Comparison of ENCODE assay signal across 33 cellular contexts in the genomic region with DNA sequence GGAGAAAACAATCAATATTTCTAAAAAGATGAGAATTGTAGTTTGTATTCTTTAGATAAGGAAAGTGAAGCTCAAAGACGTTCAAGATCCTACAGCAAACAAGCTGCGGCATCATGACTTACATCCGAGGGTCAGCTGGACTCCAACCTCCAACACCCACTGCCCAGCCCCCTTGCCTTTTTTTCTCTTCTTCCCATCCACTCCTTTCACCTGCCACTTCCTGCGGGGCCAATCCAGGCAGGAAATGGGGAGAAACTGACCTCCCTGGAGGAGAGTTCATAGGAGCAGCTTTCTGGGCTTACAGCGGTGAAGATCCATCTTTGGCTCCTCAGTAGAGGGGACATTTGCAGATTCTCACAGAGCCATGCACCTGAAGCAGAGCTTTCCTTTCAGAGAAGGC.
"Had no signal": no experiment of that assay in that cellular context is flagged by ENCODE, and none has a peak within 500 bp of the region (broad histone marks: within the 10 kb centered on the region; RNA-seq: fewer than 3 reads in every experiment).

No MANE protein-coding gene starts in this region.

- H3K4me1 Mint-ChIP-seq: activated CD4-positive, alpha-beta T cell treated with anti-CD3 and anti-CD28 coated beads for 36 hours; activated CD4-positive, alpha-beta T cell treated with anti-CD3 and anti-CD28 coated beads, Interleukin-2, amount 10 ng/mL, durations not matched to agents 24 days and 14 days; activated CD8-positive, alpha-beta memory T cell treated with anti-CD3 and anti-CD28 coated beads, Interleukin-2, amount 10 ng/mL, durations not matched to agents 7 days and 5 days; activated naive CD4-positive, alpha-beta T cell treated with anti-CD3 and anti-CD28 coated beads, Interleukin-2, amount 50 U/mL, for 24 hours; activated naive CD8-positive, alpha-beta T cell treated with anti-CD3 and anti-CD28 coated beads for 36 hours; activated naive CD8-positive, alpha-beta T cell treated with anti-CD3 and anti-CD28 coated beads, Interleukin-2, amount 50 U/mL, for 24 hours had no signal

- H3K36me3 Mint-ChIP-seq: activated CD4-positive, alpha-beta memory T cell treated with anti-CD3 and anti-CD28 coated beads for 36 hours; activated CD8-positive, alpha-beta memory T cell treated with anti-CD3 and anti-CD28 coated beads, Interleukin-2, amount 10 ng/mL, durations not matched to agents 7 days and 5 days; activated naive CD4-positive, alpha-beta T cell treated with anti-CD3 and anti-CD28 coated beads, Interleukin-2, amount 50 U/mL, for 24 hours; activated naive CD8-positive, alpha-beta T cell treated with anti-CD3 and anti-CD28 coated beads for 36 hours had no signal

- H3K27ac ChIP-seq: adrenal gland, body of pancreas, cardiac muscle cell, colonic mucosa, dorsolateral prefrontal cortex, esophagus squamous epithelium, gastroesophageal sphincter had no signal

- H3K9me3 ChIP-seq: adrenal gland, body of pancreas, colonic mucosa, esophagus squamous epithelium, gastroesophageal sphincter had no signal

- ATAC-seq: activated CD4-positive, alpha-beta T cell treated with anti-CD3 and anti-CD28 coated beads for 36 hours; activated CD8-positive, alpha-beta memory T cell treated with anti-CD3 and anti-CD28 coated beads, Interleukin-2, amount 10 ng/mL, durations not matched to agents 7 days and 5 days; activated CD8-positive, alpha-beta T cell treated with anti-CD3 and anti-CD28 coated beads, Interleukin-2, amount 10 ng/mL, durations not matched to agents 7 days and 5 days; activated naive CD8-positive, alpha-beta T cell treated with anti-CD3 and anti-CD28 coated beads, Interleukin-2, amount 50 U/mL, for 24 hours; body of pancreas; gastroesophageal sphincter had no signal

- H3K36me3 ChIP-seq: adrenal gland, cardiac muscle cell, colonic mucosa, esophagus squamous epithelium, gastroesophageal sphincter had no signal

- H3K4me1 ChIP-seq: adrenal gland, body of pancreas, colonic mucosa, esophagus squamous epithelium, gastroesophageal sphincter had no signal

- H3K4me3 Mint-ChIP-seq: activated CD4-positive, alpha-beta memory T cell treated with anti-CD3 and anti-CD28 coated beads for 36 hours; activated CD4-positive, alpha-beta T cell treated with anti-CD3 and anti-CD28 coated beads for 36 hours; activated CD4-positive, alpha-beta T cell treated with anti-CD3 and anti-CD28 coated beads, Interleukin-2, amount 10 ng/mL, durations not matched to agents 24 days and 14 days; activated CD8-positive, alpha-beta memory T cell treated with anti-CD3 and anti-CD28 coated beads, Interleukin-2, amount 10 ng/mL, durations not matched to agents 7 days and 5 days; activated CD8-positive, alpha-beta T cell treated with anti-CD3 and anti-CD28 coated beads, Interleukin-2, amount 10 ng/mL, durations not matched to agents 7 days and 5 days; activated naive CD4-positive, alpha-beta T cell treated with anti-CD3 and anti-CD28 coated beads for 36 hours; activated naive CD4-positive, alpha-beta T cell treated with anti-CD3 and anti-CD28 coated beads, Interleukin-2, amount 50 U/mL, for 24 hours; activated naive CD8-positive, alpha-beta T cell treated with anti-CD3 and anti-CD28 coated beads for 36 hours; activated naive CD8-positive, alpha-beta T cell treated with anti-CD3 and anti-CD28 coated beads, Interleukin-2, amount 50 U/mL, for 24 hours; activated T-helper 1 cell treated with anti-CD3 and anti-CD28 coated beads, Interleukin-12 subunit alpha, Interleukin-12 subunit beta, Interleukin-2, Interleukin-4 antibody, amounts not matched to agents 30 ng/mL and 10 ng/mL and 1 ng/mL, durations not matched to agents 14 hours and 24 hours and 36 hours; dendritic cell treated with granulocyte-macrophage colony-stimulating factor and Interleukin-4, amounts not matched to agents 40 ng/mL and 50 ng/mL, for 4 days had no signal

- H3K4me3 ChIP-seq: adrenal gland, body of pancreas, cardiac muscle cell, colonic mucosa, dorsolateral prefrontal cortex, esophagus squamous epithelium, gastroesophageal sphincter had no signal

- H3K9me3 Mint-ChIP-seq: activated CD4-positive, alpha-beta memory T cell treated with anti-CD3 and anti-CD28 coated beads for 36 hours; activated CD4-positive, alpha-beta T cell treated with anti-CD3 and anti-CD28 coated beads, Interleukin-2, amount 10 ng/mL, durations not matched to agents 24 days and 14 days; activated naive CD4-positive, alpha-beta T cell treated with anti-CD3 and anti-CD28 coated beads for 36 hours; activated naive CD4-positive, alpha-beta T cell treated with anti-CD3 and anti-CD28 coated beads, Interleukin-2, amount 50 U/mL, for 24 hours; activated naive CD8-positive, alpha-beta T cell treated with anti-CD3 and anti-CD28 coated beads for 36 hours; activated naive CD8-positive, alpha-beta T cell treated with anti-CD3 and anti-CD28 coated beads, Interleukin-2, amount 50 U/mL, for 24 hours; activated T-helper 1 cell treated with anti-CD3 and anti-CD28 coated beads, Interleukin-12 subunit alpha, Interleukin-12 subunit beta, Interleukin-2, Interleukin-4 antibody, amounts not matched to agents 30 ng/mL and 10 ng/mL and 1 ng/mL, durations not matched to agents 14 hours and 24 hours and 36 hours; activated T-helper 2 cell treated with anti-CD3 and anti-CD28 coated beads, Interferon-gamma antibody, Interleukin-2, Interleukin-4, amounts not matched to agents 10 μg/mL and 5 μg/mL and 100 μg/mL, durations not matched to agents 14 hours and 24 hours and 36 hours; dendritic cell treated with granulocyte-macrophage colony-stimulating factor and Interleukin-4, amounts not matched to agents 40 ng/mL and 50 ng/mL, for 4 days had no signal

- H3K27me3 Mint-ChIP-seq: activated CD4-positive, alpha-beta T cell treated with anti-CD3 and anti-CD28 coated beads, Interleukin-2, amount 10 ng/mL, durations not matched to agents 24 days and 14 days; activated CD8-positive, alpha-beta memory T cell treated with anti-CD3 and anti-CD28 coated beads, Interleukin-2, amount 10 ng/mL, durations not matched to agents 7 days and 5 days had no signal

- H3K27me3 ChIP-seq: adrenal gland, body of pancreas, colonic mucosa had no signal

- DNase-seq: activated CD4-positive, alpha-beta memory T cell treated with anti-CD3 and anti-CD28 coated beads for 36 hours; activated CD4-positive, alpha-beta T cell treated with anti-CD3 and anti-CD28 coated beads for 36 hours; activated CD4-positive, alpha-beta T cell treated with anti-CD3 and anti-CD28 coated beads, Interleukin-2, amount 10 ng/mL, durations not matched to agents 24 days and 14 days; activated CD4-positive, CD25-positive, alpha-beta regulatory T cell; activated CD4-positive, CD25-positive, alpha-beta regulatory T cell treated with anti-CD3 and anti-CD28 coated beads, Interleukin-2, amount 50 U/mL, for 72 hours; activated CD8-positive, alpha-beta memory T cell treated with anti-CD3 and anti-CD28 coated beads, Interleukin-2, amount 50 U/mL, for 4 hours; activated effector memory CD4-positive, alpha-beta T cell treated with anti-CD3 and anti-CD28 coated beads, Interleukin-2, amount 50 U/mL, for 16 hours; activated naive CD4-positive, alpha-beta T cell treated with anti-CD3 and anti-CD28 coated beads for 36 hours; activated naive CD8-positive, alpha-beta T cell treated with anti-CD3 and anti-CD28 coated beads for 36 hours; activated naive CD8-positive, alpha-beta T cell treated with anti-CD3 and anti-CD28 coated beads, Interleukin-2, amount 50 U/mL, for 24 hours; activated T-cell treated with anti-CD3 and anti-CD28 coated beads, Interleukin-2, amount 50 U/mL, for 1 hour; activated T-cell treated with anti-CD3 and anti-CD28 coated beads, Interleukin-2, amount 50 U/mL, for 48 hours; adrenal gland; amygdala; aorta; body of pancreas; central memory CD4-positive, alpha-beta T cell; cerebellar nuclear complex; colonic mucosa; dorsolateral prefrontal cortex; effector memory CD4-positive, alpha-beta T cell; erythroblast; esophagus squamous epithelium; foreskin melanocyte; T-helper 2 cell had no signal

- H3K27ac Mint-ChIP-seq: activated CD4-positive, alpha-beta memory T cell treated with anti-CD3 and anti-CD28 coated beads for 36 hours; activated CD4-positive, alpha-beta T cell treated with anti-CD3 and anti-CD28 coated beads for 36 hours; activated CD4-positive, alpha-beta T cell treated with anti-CD3 and anti-CD28 coated beads, Interleukin-2, amount 10 ng/mL, durations not matched to agents 24 days and 14 days; activated CD8-positive, alpha-beta memory T cell treated with anti-CD3 and anti-CD28 coated beads, Interleukin-2, amount 10 ng/mL, durations not matched to agents 7 days and 5 days; activated CD8-positive, alpha-beta T cell treated with anti-CD3 and anti-CD28 coated beads, Interleukin-2, amount 10 ng/mL, durations not matched to agents 7 days and 5 days; activated naive CD4-positive, alpha-beta T cell treated with anti-CD3 and anti-CD28 coated beads for 36 hours; activated naive CD4-positive, alpha-beta T cell treated with anti-CD3 and anti-CD28 coated beads, Interleukin-2, amount 50 U/mL, for 24 hours; activated naive CD8-positive, alpha-beta T cell treated with anti-CD3 and anti-CD28 coated beads for 36 hours; activated naive CD8-positive, alpha-beta T cell treated with anti-CD3 and anti-CD28 coated beads, Interleukin-2, amount 50 U/mL, for 24 hours; activated T-helper 1 cell treated with anti-CD3 and anti-CD28 coated beads, Interleukin-12 subunit alpha, Interleukin-12 subunit beta, Interleukin-2, Interleukin-4 antibody, amounts not matched to agents 30 ng/mL and 10 ng/mL and 1 ng/mL, durations not matched to agents 14 hours and 24 hours and 36 hours; activated T-helper 2 cell treated with anti-CD3 and anti-CD28 coated beads, Interferon-gamma antibody, Interleukin-2, Interleukin-4, amounts not matched to agents 10 μg/mL and 5 μg/mL and 100 μg/mL, durations not matched to agents 14 hours and 24 hours and 36 hours; dendritic cell treated with granulocyte-macrophage colony-stimulating factor and Interleukin-4, amounts not matched to agents 40 ng/mL and 50 ng/mL, for 4 days had no signal
